24 cellular contexts compared by ENCODE assay signal in the genomic region with DNA sequence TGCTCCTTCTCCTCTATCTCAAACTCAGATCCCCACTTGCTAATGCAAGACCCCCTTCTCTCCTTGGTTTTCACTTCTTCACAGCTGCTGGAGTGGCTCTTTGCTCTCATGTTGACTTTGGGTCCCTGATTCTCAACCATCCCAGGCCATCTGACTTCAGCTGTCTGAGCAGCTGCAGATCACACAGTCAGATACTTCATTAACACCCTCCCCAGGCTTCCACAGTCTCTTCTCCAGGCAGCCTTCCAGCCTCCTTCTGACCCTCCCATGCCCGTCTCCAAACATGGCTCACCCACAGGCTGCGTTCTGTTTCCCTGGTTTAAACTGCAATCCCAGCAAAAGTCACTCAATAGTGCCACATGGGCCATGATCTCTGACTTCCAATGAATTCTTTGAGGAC.
DNase-seq lines count a peak whose midpoint lies in the region; ATAC-seq lines count a peak whose summit lies in the region.
"Had no signal": no experiment of that assay in that cellular context is flagged by ENCODE, and none has a peak within 500 bp of the region (broad histone marks: within the 10 kb centered on the region; RNA-seq: fewer than 3 reads in every experiment).

No MANE protein-coding gene starts in this region.

- no peak for ATAC-seq in stimulated activated naive CD8-positive, alpha-beta T cell treated with anti-CD3 and anti-CD28 coated beads, Interleukin-15, Interleukin-2, amounts not matched to agents 100 U/mL and 50 U/mL, for 24 hours
- no peak for ATAC-seq in HG02588 (IDR thresholded peaks at IDR 0.05; ENCODE audit: unreplicated experiment)
- no peak for ATAC-seq in HG02938 (IDR thresholded peaks at IDR 0.05; ENCODE audit: unreplicated experiment)
- ATAC-seq: HCT116, left lung had no signal

- no peaks in the 10 kb centered on the region for H3K27me3 Mint-ChIP-seq in stimulated activated naive CD8-positive, alpha-beta T cell treated with anti-CD3 and anti-CD28 coated beads, Interleukin-15, Interleukin-2, amounts not matched to agents 100 ng/mL and 50 ng/mL, for 24 hours
- no peaks in the 10 kb centered on the region for H3K27me3 Mint-ChIP-seq in activated T-helper 1 cell treated with anti-CD3 and anti-CD28 coated beads, Interleukin-12 subunit alpha, Interleukin-12 subunit beta, Interleukin-2, Interleukin-4 antibody, amounts not matched to agents 30 ng/mL and 10 ng/mL and 1 ng/mL, durations not matched to agents 14 hours and 24 hours and 36 hours (ENCODE audit: insufficient read depth)
- H3K27me3 Mint-ChIP-seq: activated CD4-positive, alpha-beta T cell treated with anti-CD3 and anti-CD28 coated beads, Interleukin-2, amount 10 ng/mL, durations not matched to agents 7 days and 5 days; type B pancreatic cell had no signal

- H3K4me3 Mint-ChIP-seq in stimulated activated naive CD8-positive, alpha-beta T cell treated with anti-CD3 and anti-CD28 coated beads, Interleukin-15, Interleukin-2, amounts not matched to agents 100 ng/mL and 50 ng/mL, for 24 hours, result no peak overlapping the region
- no peak overlapping the region for H3K4me3 Mint-ChIP-seq in activated T-helper 1 cell treated with anti-CD3 and anti-CD28 coated beads, Interleukin-12 subunit alpha, Interleukin-12 subunit beta, Interleukin-2, Interleukin-4 antibody, amounts not matched to agents 30 ng/mL and 10 ng/mL and 1 ng/mL, durations not matched to agents 14 hours and 24 hours and 36 hours
- H3K4me3 Mint-ChIP-seq: activated CD4-positive, alpha-beta T cell treated with anti-CD3 and anti-CD28 coated beads, Interleukin-2, amount 10 ng/mL, durations not matched to agents 7 days and 5 days; type B pancreatic cell had no signal

- intact Hi-C loops in activated T-helper 1 cell treated with anti-CD3 and anti-CD28 coated beads, Interleukin-12 subunit alpha, Interleukin-12 subunit beta, Interleukin-2, Interleukin-4 antibody, amounts not matched to agents 30 ng/mL and 10 ng/mL and 1 ng/mL, durations not matched to agents 14 hours and 24 hours and 36 hours (cut with micrococcal nuclease), result no loop called here

- peaks cover 3% of the 10 kb centered on the region for H3K9me3 Mint-ChIP-seq in stimulated activated naive CD8-positive, alpha-beta T cell treated with anti-CD3 and anti-CD28 coated beads, Interleukin-15, Interleukin-2, amounts not matched to agents 100 ng/mL and 50 ng/mL, for 24 hours
- H3K9me3 Mint-ChIP-seq in activated T-helper 1 cell treated with anti-CD3 and anti-CD28 coated beads, Interleukin-12 subunit alpha, Interleukin-12 subunit beta, Interleukin-2, Interleukin-4 antibody, amounts not matched to agents 30 ng/mL and 10 ng/mL and 1 ng/mL, durations not matched to agents 14 hours and 24 hours and 36 hours, result peaks cover 3% of the 10 kb centered on the region
- H3K9me3 Mint-ChIP-seq: type B pancreatic cell had no signal

- peaks cover 62% of the 10 kb centered on the region for H3K36me3 Mint-ChIP-seq in stimulated activated naive CD8-positive, alpha-beta T cell treated with anti-CD3 and anti-CD28 coated beads, Interleukin-15, Interleukin-2, amounts not matched to agents 100 ng/mL and 50 ng/mL, for 24 hours (ENCODE audit: low read depth)
- H3K36me3 Mint-ChIP-seq in activated T-helper 1 cell treated with anti-CD3 and anti-CD28 coated beads, Interleukin-12 subunit alpha, Interleukin-12 subunit beta, Interleukin-2, Interleukin-4 antibody, amounts not matched to agents 30 ng/mL and 10 ng/mL and 1 ng/mL, durations not matched to agents 14 hours and 24 hours and 36 hours (ENCODE audit: low read depth), result peaks cover 60% of the 10 kb centered on the region

- H3K4me1 Mint-ChIP-seq in stimulated activated naive CD8-positive, alpha-beta T cell treated with anti-CD3 and anti-CD28 coated beads, Interleukin-15, Interleukin-2, amounts not matched to agents 100 ng/mL and 50 ng/mL, for 24 hours (ENCODE audit: low read depth), result peaks cover 96% of the 10 kb centered on the region
- peaks cover 84% of the 10 kb centered on the region for H3K4me1 Mint-ChIP-seq in activated T-helper 1 cell treated with anti-CD3 and anti-CD28 coated beads, Interleukin-12 subunit alpha, Interleukin-12 subunit beta, Interleukin-2, Interleukin-4 antibody, amounts not matched to agents 30 ng/mL and 10 ng/mL and 1 ng/mL, durations not matched to agents 14 hours and 24 hours and 36 hours (ENCODE audit: low read depth)

- DNase-seq in stimulated activated naive CD8-positive, alpha-beta T cell treated with anti-CD3 and anti-CD28 coated beads, Interleukin-15, Interleukin-2, amounts not matched to agents 100 U/mL and 50 U/mL, for 24 hours, result no peak
- DNase-seq in activated T-helper 1 cell treated with anti-CD3 and anti-CD28 coated beads, Interleukin-12 subunit alpha, Interleukin-12 subunit beta, Interleukin-2, Interleukin-4 antibody, amounts not matched to agents 30 ng/mL and 10 ng/mL and 1 ng/mL, durations not matched to agents 14 hours and 24 hours and 36 hours (ENCODE audit: low spot score), result no peak
- DNase-seq in myocyte (ENCODE audit: low read depth), result peak; percentile 92
- DNase-seq in HK-2 (ENCODE audit: unreplicated experiment), result no peak
- DNase-seq: activated CD4-positive, alpha-beta T cell treated with anti-CD3 and anti-CD28 coated beads, Interleukin-2, amount 10 ng/mL, durations not matched to agents 7 days and 5 days; Calu3; left lung; mesenchymal stem cell; NCI-H146; NCI-H2107; NCI-H748 treated with DMSO at 0.1 percent for 48 hours; occipital lobe; Peyer's patch; SIG-M5; stimulated activated CD4-positive, alpha-beta T cell treated with anti-CD3 and anti-CD28 coated beads, Interleukin-15, amount 100 ng/mL, for 24 hours; stimulated activated CD4-positive, alpha-beta T cell treated with anti-CD3 and anti-CD28 coated beads, Interleukin-4, amount 100 ng/mL, for 4 hours; T1000; WERI-Rb-1 had no signal

- H3K27ac Mint-ChIP-seq in stimulated activated naive CD8-positive, alpha-beta T cell treated with anti-CD3 and anti-CD28 coated beads, Interleukin-15, Interleukin-2, amounts not matched to agents 100 ng/mL and 50 ng/mL, for 24 hours, result peak overlapping the region; percentile 72
- peak overlapping the region; percentile 71 for H3K27ac Mint-ChIP-seq in activated T-helper 1 cell treated with anti-CD3 and anti-CD28 coated beads, Interleukin-12 subunit alpha, Interleukin-12 subunit beta, Interleukin-2, Interleukin-4 antibody, amounts not matched to agents 30 ng/mL and 10 ng/mL and 1 ng/mL, durations not matched to agents 14 hours and 24 hours and 36 hours
- H3K27ac Mint-ChIP-seq: activated CD4-positive, alpha-beta T cell treated with anti-CD3 and anti-CD28 coated beads, Interleukin-2, amount 10 ng/mL, durations not matched to agents 7 days and 5 days; activated T-helper 2 cell treated with anti-CD3 and anti-CD28 coated beads, Interferon-gamma antibody, Interleukin-2, Interleukin-4, amounts not matched to agents 10 μg/mL and 5 μg/mL and 100 μg/mL, durations not matched to agents 14 hours and 24 hours and 36 hours; type B pancreatic cell had no signal
